Comparison of ENCODE assay signal across 8 cellular contexts in genomic region chr17:58631523-58632323, GRCh38.
DNase-seq lines count a peak whose midpoint lies in the region; TF ChIP-seq lines count a peak whose summit lies in the region.

No MANE protein-coding gene starts in this region.

- peak in 3 of 4 donors; percentile 44 to 100 (median 98) for TF ChIP-seq POLR2A in stomach (IDR thresholded peaks at IDR 0.05)

- peaks cover 6% of the 10 kb centered on the region for H3K4me1 Mint-ChIP-seq in neural crest cell

- TF ChIP-seq CTCF in Loucy (conservative IDR thresholded peaks at IDR 0.05; ENCODE audit: low read length) (no peak), neural crest cell (conservative IDR thresholded peaks at IDR 0.05) (peak; percentile 53), stomach (IDR thresholded peaks at IDR 0.05) (peak in 1 of 7 experiments; percentile 37)

- TF ChIP-seq EP300 in stomach (IDR thresholded peaks at IDR 0.05), result no peak

- H3K9me3 Mint-ChIP-seq in neural crest cell, result no peaks in the 10 kb centered on the region

- H3K4me3 Mint-ChIP-seq in neural crest cell, result no peak overlapping the region

- H2AFZ ChIP-seq in Loucy (ENCODE audit: low read length), result peak overlapping the region; percentile 53

- intact Hi-C loops in stomach (cut with DNase I; ENCODE audit: low total_unique reads), result no loop called here

- H3K27me3 Mint-ChIP-seq in neural crest cell (ENCODE audit: low read depth), result no peaks in the 10 kb centered on the region

- H3K4me1 ChIP-seq in ES-I3 (ENCODE audit: insufficient read depth, low read length) (no peaks in the 10 kb centered on the region), Loucy (ENCODE audit: insufficient read depth, low read length, poor library complexity, severe bottlenecking) (peaks cover 19% of the 10 kb centered on the region), stomach (peaks cover 4 to 15% (median 10%) of the 10 kb centered on the region in 4 donors)

- no peaks in the 10 kb centered on the region for H3K36me3 Mint-ChIP-seq in neural crest cell (ENCODE audit: low read depth)

- peak overlapping the region in 4 of 5 donors; percentile 88 to 90 (median 88) for H3K27ac ChIP-seq in stomach

- H3K9ac ChIP-seq in ES-I3 (ENCODE audit: low read depth, low read length), result peak overlapping the region; percentile 66
- H3K9ac ChIP-seq in Loucy (ENCODE audit: low read depth, low read length, poor library complexity, severe bottlenecking), result peak overlapping the region; percentile 84

- no peaks in the 10 kb centered on the region for H3K9me2 ChIP-seq in Loucy (replicated peaks; ENCODE audit: low read depth, low read length)

- H3F3A ChIP-seq in Loucy (ENCODE audit: low read depth), result peaks cover 11% of the 10 kb centered on the region

- H3K9me3 ChIP-seq in ES-I3 (ENCODE audit: control insufficient read depth, insufficient read depth, low read length), result no peaks in the 10 kb centered on the region
- no peaks in the 10 kb centered on the region for H3K9me3 ChIP-seq in Loucy (ENCODE audit: insufficient read depth, low read depth, low read length)
- no peaks in the 10 kb centered on the region for H3K9me3 ChIP-seq in stomach

- H3K36me3 ChIP-seq in ES-I3 (ENCODE audit: insufficient read depth, low read length), result no peaks in the 10 kb centered on the region
- H3K36me3 ChIP-seq in H7 (replicated peaks; ENCODE audit: control insufficient read depth, insufficient read depth, low read length), result no peaks in the 10 kb centered on the region
- H3K36me3 ChIP-seq in Loucy (ENCODE audit: insufficient read depth, low read length), result no peaks in the 10 kb centered on the region
- H3K36me3 ChIP-seq in stomach, result no peaks in the 10 kb centered on the region

- H4K20me1 ChIP-seq in Loucy (ENCODE audit: insufficient read depth, low read length, poor library complexity, severe bottlenecking), result no peaks in the 10 kb centered on the region

- WGBS in stomach, 5 donors, result 0 to 1% (median 1%) methylated on average over 30 of the region's 30 CpGs

- no peaks in the 10 kb centered on the region for H3K79me2 ChIP-seq in Loucy (ENCODE audit: insufficient read depth, low read length)

- peak overlapping the region; percentile 96 for H3K4me2 ChIP-seq in Loucy (ENCODE audit: low read depth, low read length, poor library complexity, severe bottlenecking)

- no peak overlapping the region for H3K27ac Mint-ChIP-seq in neural crest cell (ENCODE audit: unreplicated experiment)

- H3K4me3 ChIP-seq in H7 (ENCODE audit: insufficient read depth, low read depth, low read length) (peak overlapping the region; percentile 25), Loucy (ENCODE audit: low read length, poor library complexity, severe bottlenecking) (peak overlapping the region; percentile 77), stomach (peak overlapping the region; percentile 31 to 46 (median 40))

- H3K27me3 ChIP-seq in H7 (ENCODE audit: control insufficient read depth, insufficient read depth, low read length) (no peaks in the 10 kb centered on the region), Loucy (ENCODE audit: insufficient read depth, low read length, poor library complexity, severe bottlenecking) (no peaks in the 10 kb centered on the region), stomach (no peaks in the 10 kb centered on the region)

- DNase-seq in H7 (peak; percentile 75), SHP77 (lab: John Stamatoyannopoulos, UW) (peak; percentile 94 to 95), activated gamma-delta T cell (lab: John Stamatoyannopoulos, UW) (peak; percentile 69), foreskin melanocyte (peak; percentile 96), neural crest cell (ENCODE audit: low read depth, low spot score) (peak; percentile 87), stomach (peak; percentile 95)

Comparison
In these comparisons a context has a peak if more than half of its experiments do, and no peak if none do; other contexts are left out.
1. Peak in every context shown above with its lines: DNase-seq, H3K4me3 ChIP-seq and H3K27ac ChIP-seq.
2. H3K4me3 ChIP-seq: peak in every context shown above with its lines; median percentile 77 in Loucy; 40 in stomach; 25 in H7.